ENCODE assay signal across 24 cellular contexts in the genomic region with DNA sequence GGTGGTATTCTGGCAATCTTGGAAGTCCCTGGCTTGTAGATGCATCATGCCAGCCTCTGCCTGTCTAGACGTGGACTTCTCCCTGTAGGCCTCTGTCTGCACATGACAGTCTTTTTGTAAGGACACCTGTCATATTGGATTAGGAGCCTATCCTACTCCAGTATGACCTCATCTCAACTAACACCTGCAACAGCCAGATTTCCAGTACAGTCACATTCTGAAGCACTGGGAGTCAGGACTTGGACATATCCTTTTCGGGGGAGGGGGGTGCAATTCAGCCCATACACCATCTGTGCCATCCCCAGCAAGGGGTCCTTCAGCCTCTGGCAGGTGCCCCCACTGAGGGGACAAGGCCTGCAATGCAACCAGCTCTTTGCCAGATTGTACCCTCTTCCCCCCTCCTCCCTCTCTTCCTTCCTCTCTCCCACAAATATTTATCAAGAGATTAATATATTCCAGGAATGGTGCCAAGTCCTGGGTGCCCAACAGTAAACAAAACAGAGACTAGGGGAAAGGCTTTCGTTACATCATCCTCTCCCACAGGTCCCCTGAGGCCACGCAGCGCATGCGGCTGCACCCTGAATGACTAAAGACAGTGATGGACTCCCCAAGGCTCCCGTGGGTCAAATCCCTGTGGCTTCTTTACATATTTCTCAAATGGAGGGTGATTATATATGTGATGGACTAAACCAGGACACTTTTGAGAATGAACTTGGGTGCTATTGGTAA. TPM values are rescaled to one million over a fixed set of nuclear protein-coding genes. Genes with fewer than 3 reads are reported as not detected.
DNase-seq lines count a peak whose midpoint lies in the region; ATAC-seq, FAIRE-seq and TF ChIP-seq lines count a peak whose summit lies in the region.
"Had no signal": no experiment of that assay in that cellular context is flagged by ENCODE, and none has a peak within 500 bp of the region (broad histone marks: within the 10 kb centered on the region; RNA-seq: fewer than 3 reads in every experiment).

No MANE protein-coding gene starts in this region.

- H3K27me3 ChIP-seq in bronchial epithelial cell (ENCODE audit: control insufficient read depth, insufficient read depth, low read length): peaks cover 5% of the 10 kb centered on the region

- CTCF ChIA-PET in A549 (lab: Yijun Ruan, JAX): no interaction called here

- DNase-seq in A549 (ENCODE audit: low read depth in 1 of 2, low spot score in 1 of 2): no peak
- DNase-seq in D341Med (ENCODE audit: low spot score): peak; percentile 76
- peak; percentile 84 for DNase-seq in NCI-H226
- peak; percentile 49 for DNase-seq in bronchial epithelial cell (ENCODE audit: low read depth)
- DNase-seq in NCI-H2081 (lab: John Stamatoyannopoulos, UW): no peak
- no peak for DNase-seq in NCI-H1436 treated with DMSO at 0.1 percent for 48 hours (lab: John Stamatoyannopoulos, UW)
- no peak for DNase-seq in activated CD4-positive, alpha-beta T cell treated with anti-CD3 and anti-CD28 coated beads, Interleukin-2, amount 50 U/mL, for 1 hour
- DNase-seq: activated B cell treated with CpG ODN at 0.5 μM for 24 hours; activated CD8-positive, alpha-beta T cell treated with anti-CD3 and anti-CD28 coated beads, Interleukin-2, amount 10 ng/mL, durations not matched to agents 7 days and 5 days; activated naive CD4-positive, alpha-beta T cell treated with anti-CD3 and anti-CD28 coated beads, Interleukin-2, amount 10 ng/mL, durations not matched to agents 7 days and 5 days; activated T-cell treated with anti-CD3 and anti-CD28 coated beads, Interleukin-2, amount 50 U/mL, for 24 hours; anterior cingulate cortex; effector CD4-positive, alpha-beta T cell; GDM1; H7; Kasumi-1; NCI-H1417; NCI-H446 treated with DMSO at 0.1 percent for 48 hours; PC-9; stimulated activated CD4-positive, alpha-beta T cell treated with anti-CD3 and anti-CD28 coated beads, Interleukin-12 subunit alpha, Interleukin-12 subunit beta, amount 100 ng/mL, for 4 hours had no signal

- ATAC-seq in A549: peak; percentile 26 to 28; a peak in 3 of 6 replicates
- no peak for ATAC-seq in HG02840 (IDR thresholded peaks at IDR 0.05; ENCODE audit: low FRiP score, unreplicated experiment)
- ATAC-seq: activated CD8-positive, alpha-beta T cell treated with anti-CD3 and anti-CD28 coated beads, Interleukin-2, amount 10 ng/mL, durations not matched to agents 7 days and 5 days had no signal

- H3K4me1 ChIP-seq in A549: peaks cover 7% of the 10 kb centered on the region; the same call in 1 of the 3 replicates

- no peak for TF ChIP-seq RAD21 in A549 (conservative IDR thresholded peaks at IDR 0.05 in 1 of 2, IDR thresholded peaks at IDR 0.05 in 1 of 2)

- WGBS in A549 (ENCODE audit: missing lambda C conversion rate): 15% methylated on average over 7 of the region's 7 CpGs

- 0 out of 3 replicates have a peak overlapping the region, but pooled peaks have one; percentile 3 for H3K4me2 ChIP-seq in A549
- H3K4me2 ChIP-seq: PC-9 had no signal

- no peaks in the 10 kb centered on the region for H3K9me3 ChIP-seq in A549

- TF ChIP-seq POLR2A in A549 (IDR thresholded peaks at IDR 0.05; ENCODE audit: low read length): no peak

- H3K36me3 ChIP-seq in bronchial epithelial cell (ENCODE audit: control insufficient read depth, insufficient read depth, low read length): no peaks in the 10 kb centered on the region

- H3K4me3 ChIP-seq in A549 (no peak overlapping the region), bronchial epithelial cell (ENCODE audit: low read depth, low read length) (no peak overlapping the region)
- H3K4me3 ChIP-seq: PC-9 had no signal

- no peak overlapping the region for H3K27ac ChIP-seq in A549
- H3K27ac ChIP-seq: PC-9 had no signal

- POLR2A ChIA-PET in A549 (lab: Yijun Ruan, JAX): no interaction called here

- no peak for TF ChIP-seq CTCF in A549 (IDR thresholded peaks at IDR 0.05)
- no peak for TF ChIP-seq CTCF in bronchial epithelial cell (IDR thresholded peaks at IDR 0.05; ENCODE audit: insufficient read depth, low read length, severe bottlenecking)

- TF ChIP-seq EP300 in A549 (IDR thresholded peaks at IDR 0.05): no peak

- FAIRE-seq in A549 (lab: Jason Lieb, UNC): no peak
- no peak for FAIRE-seq in bronchial epithelial cell (lab: Jason Lieb, UNC)
- FAIRE-seq: GM19239 had no signal

TF ChIP-seq in A549, 52 proteins besides CTCF, POLR2A, EP300 and RAD21:
- TF ChIP-seq ESRRA (IDR thresholded peaks at IDR 0.05; ENCODE audit: borderline replicate concordance, low read length): no peak
- no peak for TF ChIP-seq MAFK (IDR thresholded peaks at IDR 0.05; ENCODE audit: partially characterized antibody)
- no peak for TF ChIP-seq HOXB13 (CRISPR knock-in tag; IDR thresholded peaks at IDR 0.05; ENCODE audit: low read depth)
- no peak for TF ChIP-seq HOXB5 (CRISPR knock-in tag; IDR thresholded peaks at IDR 0.05)
- TF ChIP-seq POLR2AphosphoS2 (conservative IDR thresholded peaks at IDR 0.05; ENCODE audit: low read length): no peak
- TF ChIP-seq JUNB (IDR thresholded peaks at IDR 0.05): no peak
- no peak for TF ChIP-seq RNF2 (IDR thresholded peaks at IDR 0.05; ENCODE audit: borderline replicate concordance, low read depth)
- no peak for TF ChIP-seq TFCP2L1 (CRISPR knock-in tag; IDR thresholded peaks at IDR 0.05)
- TF ChIP-seq FOSB (CRISPR knock-in tag; IDR thresholded peaks at IDR 0.05): no peak
- no peak for TF ChIP-seq CBX2 (IDR thresholded peaks at IDR 0.05; ENCODE audit: borderline replicate concordance, low read depth)
- TF ChIP-seq EHMT2 (IDR thresholded peaks at IDR 0.05; ENCODE audit: low read depth): no peak
- TF ChIP-seq JUN (IDR thresholded peaks at IDR 0.05): no peak
- no peak for TF ChIP-seq GATA3 (IDR thresholded peaks at IDR 0.05; ENCODE audit: borderline replicate concordance)
- TF ChIP-seq, protein P1, sequence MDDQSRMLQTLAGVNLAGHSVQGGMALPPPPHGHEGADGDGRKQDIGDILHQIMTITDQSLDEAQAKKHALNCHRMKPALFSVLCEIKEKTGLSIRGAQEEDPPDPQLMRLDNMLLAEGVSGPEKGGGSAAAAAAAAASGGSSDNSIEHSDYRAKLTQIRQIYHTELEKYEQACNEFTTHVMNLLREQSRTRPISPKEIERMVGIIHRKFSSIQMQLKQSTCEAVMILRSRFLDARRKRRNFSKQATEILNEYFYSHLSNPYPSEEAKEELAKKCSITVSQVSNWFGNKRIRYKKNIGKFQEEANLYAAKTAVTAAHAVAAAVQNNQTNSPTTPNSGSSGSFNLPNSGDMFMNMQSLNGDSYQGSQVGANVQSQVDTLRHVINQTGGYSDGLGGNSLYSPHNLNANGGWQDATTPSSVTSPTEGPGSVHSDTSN (IDR thresholded peaks at IDR 0.05): no peak
- TF ChIP-seq, protein P2, sequence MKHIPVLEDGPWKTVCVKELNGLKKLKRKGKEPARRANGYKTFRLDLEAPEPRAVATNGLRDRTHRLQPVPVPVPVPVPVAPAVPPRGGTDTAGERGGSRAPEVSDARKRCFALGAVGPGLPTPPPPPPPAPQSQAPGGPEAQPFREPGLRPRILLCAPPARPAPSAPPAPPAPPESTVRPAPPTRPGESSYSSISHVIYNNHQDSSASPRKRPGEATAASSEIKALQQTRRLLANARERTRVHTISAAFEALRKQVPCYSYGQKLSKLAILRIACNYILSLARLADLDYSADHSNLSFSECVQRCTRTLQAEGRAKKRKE (CRISPR knock-in tag; IDR thresholded peaks at IDR 0.05; ENCODE audit: low read depth): no peak
- TF ChIP-seq ZFP36 (IDR thresholded peaks at IDR 0.05; ENCODE audit: borderline replicate concordance, partially characterized antibody): no peak
- no peak for TF ChIP-seq NPAS2 (CRISPR knock-in tag; IDR thresholded peaks at IDR 0.05; ENCODE audit: borderline replicate concordance)

RNA-seq across cellular contexts. Expression of a gene that starts 20.5 kb away (rescaled TPM):
- polyA plus RNA-seq in A549 (2011; rRNA removed): not detected in 2 replicates
- polyA plus RNA-seq in A549 (2012; cell fraction: cytosol; rRNA removed): not detected in 2 replicates
- 0.02 TPM in 1 of 2 replicates, not detected in the other for polyA plus RNA-seq in A549 (2012; cell fraction: nucleus; rRNA removed)
- not detected in 3 replicates for polyA plus RNA-seq in A549 (2017; fragmentation: RNase III; extraction: RNeasy Plus Mini Kit Qiagen cat#74134 plus additional on column Dnase treatment)
- polyA minus RNA-seq in A549 (2011; rRNA and poly(A)+ RNA removed): not detected in 2 replicates
- total RNA-seq in bronchial epithelial cell: not detected in 2 replicates
- total RNA-seq: activated B cell treated with CpG ODN at 0.5 μM for 24 hours; activated CD8-positive, alpha-beta T cell treated with anti-CD3 and anti-CD28 coated beads, Interleukin-2, amount 10 ng/mL, durations not matched to agents 7 days and 5 days; HT-29; PC-9; renal cortical epithelial cell had no signal

Comparison
In these comparisons a context has a peak if more than half of its experiments do, and no peak if none do; other contexts are left out.
1. DNase-seq: peak in D341Med (single experiment), NCI-H226 (single experiment) and bronchial epithelial cell (single experiment); none in A549 (0 of 2), NCI-H2081 (0 of 2), NCI-H1436 treated with DMSO at 0.1 percent for 48 hours (single experiment) and activated CD4-positive, alpha-beta T cell treated with anti-CD3 and anti-CD28 coated beads, Interleukin-2, amount 50 U/mL, for 1 hour (single experiment).